In genomic region chr1:15741183-15741850, GRCh38 we compare ENCODE assay signal across 2 cellular contexts.
TF ChIP-seq lines count a peak whose summit lies in the region.

No MANE protein-coding gene starts in this region.

TF ChIP-seq in IMR-90, 13 proteins besides CTCF, POLR2A, EP300 and RAD21:
- TF ChIP-seq MXI1 (IDR thresholded peaks at IDR 0.05; ENCODE audit: borderline replicate concordance, low read depth, low read length) (no peak), CHD1 (IDR thresholded peaks at IDR 0.05; ENCODE audit: low read depth, low read length) (no peak), MAFK (IDR thresholded peaks at IDR 0.05; ENCODE audit: low read depth, low read length) (no peak), MAZ (IDR thresholded peaks at IDR 0.05; ENCODE audit: borderline replicate concordance, low read depth, low read length) (no peak), RCOR1 (IDR thresholded peaks at IDR 0.05; ENCODE audit: insufficient replicate concordance, low read length) (peak; percentile 52), RFX5 (IDR thresholded peaks at IDR 0.05; ENCODE audit: low read depth, low read length) (no peak), CEBPB (IDR thresholded peaks at IDR 0.05; ENCODE audit: low read depth, low read length) (no peak), SMC3 (IDR thresholded peaks at IDR 0.05; ENCODE audit: low read depth, low read length) (peak; percentile 61)
- TF ChIP-seq, protein P1, sequence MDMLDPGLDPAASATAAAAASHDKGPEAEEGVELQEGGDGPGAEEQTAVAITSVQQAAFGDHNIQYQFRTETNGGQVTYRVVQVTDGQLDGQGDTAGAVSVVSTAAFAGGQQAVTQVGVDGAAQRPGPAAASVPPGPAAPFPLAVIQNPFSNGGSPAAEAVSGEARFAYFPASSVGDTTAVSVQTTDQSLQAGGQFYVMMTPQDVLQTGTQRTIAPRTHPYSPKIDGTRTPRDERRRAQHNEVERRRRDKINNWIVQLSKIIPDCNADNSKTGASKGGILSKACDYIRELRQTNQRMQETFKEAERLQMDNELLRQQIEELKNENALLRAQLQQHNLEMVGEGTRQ (IDR thresholded peaks at IDR 0.05; ENCODE audit: low read depth, low read length): no peak
- TF ChIP-seq, protein P2, sequence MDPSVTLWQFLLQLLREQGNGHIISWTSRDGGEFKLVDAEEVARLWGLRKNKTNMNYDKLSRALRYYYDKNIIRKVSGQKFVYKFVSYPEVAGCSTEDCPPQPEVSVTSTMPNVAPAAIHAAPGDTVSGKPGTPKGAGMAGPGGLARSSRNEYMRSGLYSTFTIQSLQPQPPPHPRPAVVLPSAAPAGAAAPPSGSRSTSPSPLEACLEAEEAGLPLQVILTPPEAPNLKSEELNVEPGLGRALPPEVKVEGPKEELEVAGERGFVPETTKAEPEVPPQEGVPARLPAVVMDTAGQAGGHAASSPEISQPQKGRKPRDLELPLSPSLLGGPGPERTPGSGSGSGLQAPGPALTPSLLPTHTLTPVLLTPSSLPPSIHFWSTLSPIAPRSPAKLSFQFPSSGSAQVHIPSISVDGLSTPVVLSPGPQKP (IDR thresholded peaks at IDR 0.05; ENCODE audit: borderline replicate concordance, low read depth, low read length): no peak

TF ChIP-seq in neural cell, 6 proteins besides CTCF, POLR2A, EP300 and RAD21:
- TF ChIP-seq REST (IDR thresholded peaks at IDR 0.05; ENCODE audit: borderline replicate concordance) (no peak), EZH2 (IDR thresholded peaks at IDR 0.05; ENCODE audit: borderline replicate concordance, insufficient read depth, low read length, poor library complexity, severe bottlenecking) (no peak), SMC3 (conservative IDR thresholded peaks at IDR 0.05; ENCODE audit: poor library complexity) (peak; percentile 74)
